Comparison of ENCODE assay signal across 1 cellular context in genomic region chr11:75383246-75383645, GRCh38.
TF ChIP-seq lines count a peak whose summit lies in the region.

No MANE protein-coding gene starts in this region.

TF ChIP-seq in IMR-90, 13 proteins besides CTCF, POLR2A, EP300 and RAD21:
- no peak for TF ChIP-seq MAFK (IDR thresholded peaks at IDR 0.05; ENCODE audit: low read depth, low read length)
- no peak for TF ChIP-seq RCOR1 (IDR thresholded peaks at IDR 0.05; ENCODE audit: insufficient replicate concordance, low read length)
- TF ChIP-seq MXI1 (IDR thresholded peaks at IDR 0.05; ENCODE audit: borderline replicate concordance, low read depth, low read length), result no peak
- TF ChIP-seq CHD1 (IDR thresholded peaks at IDR 0.05; ENCODE audit: low read depth, low read length), result no peak
- no peak for TF ChIP-seq BHLHE40 (IDR thresholded peaks at IDR 0.05; ENCODE audit: low read depth, low read length)
- no peak for TF ChIP-seq RFX5 (IDR thresholded peaks at IDR 0.05; ENCODE audit: low read depth, low read length)
- no peak for TF ChIP-seq FOS (IDR thresholded peaks at IDR 0.05; ENCODE audit: low read depth, low read length)
TF ChIP-seq in IMR-90: peak in this region for 0.
